24 cellular contexts compared by ENCODE assay signal in genomic region chr11:86673872-86674750, GRCh38. TPM values are rescaled to one million over a fixed set of nuclear protein-coding genes. Genes with fewer than 3 reads are reported as not detected.
DNase-seq lines count a peak whose midpoint lies in the region; ATAC-seq, FAIRE-seq and TF ChIP-seq lines count a peak whose summit lies in the region.
"Had no signal": no experiment of that assay in that cellular context is flagged by ENCODE, and none has a peak within 500 bp of the region (broad histone marks: within the 10 kb centered on the region; RNA-seq: fewer than 3 reads in every experiment).

No MANE protein-coding gene starts in this region.

- no peak for FAIRE-seq in pancreas (lab: Jason Lieb, UNC)
- FAIRE-seq: G401.6 had no signal

- H3K27ac ChIP-seq in 22Rv1: peak overlapping the region; percentile 79
- H3K27ac ChIP-seq in VCaP: peak overlapping the region; percentile 96
- no peak overlapping the region for H3K27ac ChIP-seq in pancreas

- no peaks in the 10 kb centered on the region for H3K36me3 Mint-ChIP-seq in neural crest cell (ENCODE audit: low read depth)
- H3K36me3 Mint-ChIP-seq: activated naive CD8-positive, alpha-beta T cell treated with anti-CD3 and anti-CD28 coated beads, Interleukin-2, amount 10 ng/mL, durations not matched to agents 7 days and 5 days; immature natural killer cell had no signal

- H3K27ac Mint-ChIP-seq in neural crest cell (ENCODE audit: unreplicated experiment): no peak overlapping the region
- H3K27ac Mint-ChIP-seq: activated CD8-positive, alpha-beta T cell treated with anti-CD3 and anti-CD28 coated beads, Interleukin-2, amount 10 ng/mL, durations not matched to agents 7 days and 5 days; activated naive CD8-positive, alpha-beta T cell treated with anti-CD3 and anti-CD28 coated beads, Interleukin-2, amount 10 ng/mL, durations not matched to agents 7 days and 5 days; nephron progenitor cell had no signal

- peak; percentile 30 for DNase-seq in HuH-7 (ENCODE audit: low spot score)
- no peak for DNase-seq in neural crest cell (ENCODE audit: low read depth, low spot score)
- no peak for DNase-seq in pancreas
- no peak for DNase-seq in T-helper 2 cell
- no peak for DNase-seq in activated gamma-delta T cell (lab: John Stamatoyannopoulos, UW)
- DNase-seq: activated CD8-positive, alpha-beta T cell treated with anti-CD3 and anti-CD28 coated beads, Interleukin-2, amount 10 ng/mL, durations not matched to agents 7 days and 5 days; activated naive CD8-positive, alpha-beta T cell treated with anti-CD3 and anti-CD28 coated beads, Interleukin-2, amount 10 ng/mL, durations not matched to agents 7 days and 5 days; activated T-cell treated with anti-CD3 and anti-CD28 coated beads, Interleukin-2, amount 50 U/mL, for 48 hours; COR-L47; effector CD4-positive, alpha-beta T cell; immature natural killer cell; MM.1S; NCI-H1694; NCI-H82; nephron progenitor cell; stimulated activated naive CD8-positive, alpha-beta T cell treated with anti-CD3 and anti-CD28 coated beads, Interleukin-15, Interleukin-2, amounts not matched to agents 100 U/mL and 50 U/mL, for 24 hours; uterus had no signal

- no peaks in the 10 kb centered on the region for H3K9me3 Mint-ChIP-seq in neural crest cell
- H3K9me3 Mint-ChIP-seq: activated naive CD8-positive, alpha-beta T cell treated with anti-CD3 and anti-CD28 coated beads, Interleukin-2, amount 10 ng/mL, durations not matched to agents 7 days and 5 days; immature natural killer cell; nephron progenitor cell had no signal

- peaks cover 13% of the 10 kb centered on the region for H3K27me3 Mint-ChIP-seq in neural crest cell (ENCODE audit: low read depth)

- ATAC-seq in pancreas: no peak
- no peak for ATAC-seq in GM21390 (IDR thresholded peaks at IDR 0.05; ENCODE audit: unreplicated experiment)
- ATAC-seq: activated CD8-positive, alpha-beta T cell treated with anti-CD3 and anti-CD28 coated beads, Interleukin-2, amount 10 ng/mL, durations not matched to agents 7 days and 5 days; stimulated activated naive CD8-positive, alpha-beta T cell treated with anti-CD3 and anti-CD28 coated beads, Interleukin-15, Interleukin-2, amounts not matched to agents 100 U/mL and 50 U/mL, for 24 hours had no signal

- 66 to 71% methylated on average over 6 of the region's 6 CpGs for WGBS in pancreas, 2 donors

- peaks cover 0 to 14% (median 6%) of the 10 kb centered on the region in 3 donors for H3K4me1 ChIP-seq in pancreas

- H3K4me1 Mint-ChIP-seq in neural crest cell: peaks cover 68% of the 10 kb centered on the region

- no peaks in the 10 kb centered on the region for H3K36me3 ChIP-seq in pancreas
- H3K36me3 ChIP-seq: breast epithelium, esophagus muscularis mucosa, right atrium auricular region, uterus had no signal

- TF ChIP-seq CTCF in 22Rv1 (IDR thresholded peaks at IDR 0.05): no peak
- TF ChIP-seq CTCF in VCaP (conservative IDR thresholded peaks at IDR 0.05): no peak
- TF ChIP-seq CTCF in neural crest cell (conservative IDR thresholded peaks at IDR 0.05): no peak
- no peak for TF ChIP-seq CTCF in pancreas (IDR thresholded peaks at IDR 0.05)

- peak overlapping the region; percentile 83 for H3K4me3 Mint-ChIP-seq in neural crest cell
- H3K4me3 Mint-ChIP-seq: activated CD8-positive, alpha-beta T cell treated with anti-CD3 and anti-CD28 coated beads, Interleukin-2, amount 10 ng/mL, durations not matched to agents 7 days and 5 days had no signal

- H3K27me3 ChIP-seq in pancreas: no peaks in the 10 kb centered on the region
- H3K27me3 ChIP-seq: breast epithelium, esophagus muscularis mucosa, right atrium auricular region, uterus had no signal

- intact Hi-C loops in pancreas (cut with DNase I): loop anchor here in 1 of 3 donors (5.0 kb wide), 1 partner anchor 128 kb away; the partner anchor contains the start of gene PRSS23

- no peaks in the 10 kb centered on the region for H3K9me3 ChIP-seq in pancreas
- H3K9me3 ChIP-seq: breast epithelium, esophagus muscularis mucosa, right atrium auricular region, uterus had no signal

- H3K4me3 ChIP-seq in pancreas: no peak overlapping the region
- H3K4me3 ChIP-seq: breast epithelium, esophagus muscularis mucosa, right atrium auricular region, uterus had no signal

RNA-seq across cellular contexts. Expression of gene ME3, which starts 1.7 kb away (rescaled TPM):
- total RNA-seq in neural crest cell (17.3 and 18.9 TPM in 2 replicates), pancreas (10 to 100 TPM in 4 of 6 donors, 1 to 10 TPM in 2; 6.5 to 15.4 (median 11.3) TPM)
- 10 to 100 TPM; 28.7 to 38.8 TPM for polyA plus RNA-seq in pancreas

Comparison
In these comparisons a context has a peak if more than half of its experiments do, and no peak if none do; other contexts are left out.
1. H3K27ac ChIP-seq: peak in 22Rv1 (single experiment) and VCaP (single experiment); none in pancreas (0 of 4).